Comparison of ENCODE assay signal across 8 cellular contexts in the genomic region with DNA sequence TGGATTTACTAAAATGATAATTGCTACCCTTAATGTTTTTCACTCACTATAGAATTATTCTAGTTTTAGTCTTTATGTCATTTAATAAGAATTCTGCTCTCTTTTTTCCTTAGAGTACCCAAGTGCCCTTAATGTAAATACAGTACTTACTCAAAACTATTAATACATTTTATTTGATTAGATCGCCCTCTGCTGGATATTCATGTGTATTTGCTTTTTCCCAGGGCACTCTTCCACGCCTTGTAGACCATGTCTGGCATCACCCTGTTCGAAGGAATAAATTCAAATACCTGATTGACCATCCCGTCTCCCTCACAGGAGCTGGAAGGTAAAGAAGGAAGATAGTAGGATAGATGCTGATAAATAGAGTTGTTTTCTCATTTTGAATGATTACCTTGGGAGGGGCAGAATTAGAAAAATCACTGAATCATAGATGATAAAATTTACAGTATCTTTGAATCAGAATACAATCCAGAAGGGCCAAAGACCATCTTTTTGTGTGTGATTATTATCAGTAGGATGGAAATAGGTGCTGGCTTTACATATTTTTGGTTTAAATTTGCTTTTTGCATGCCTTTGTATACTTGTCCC. TPM values are rescaled to one million over a fixed set of nuclear protein-coding genes. Genes with fewer than 3 reads are reported as not detected.
A peak's percentile ranks its signal among the peaks of the same experiment; 100 is the strongest.
DNase-seq lines count a peak whose midpoint lies in the region; TF ChIP-seq lines count a peak whose summit lies in the region.

No MANE protein-coding gene starts in this region.

- no peak overlapping the region for H3K27ac ChIP-seq in transverse colon

- H3K27me3 ChIP-seq in transverse colon = no peaks in the 10 kb centered on the region

- TF ChIP-seq POLR2A in transverse colon (IDR thresholded peaks at IDR 0.05) = no peak

- no peaks in the 10 kb centered on the region for H3K36me3 ChIP-seq in transverse colon

- peak; percentile 46 for DNase-seq in CMK (ENCODE audit: low read depth)
- DNase-seq in GM19238 (ENCODE audit: insufficient read length, low spot score) = peak; percentile 21
- peak; percentile 44 to 93 (median 83) for DNase-seq in NCI-H1417 (lab: John Stamatoyannopoulos, UW)
- peak; percentile 94 for DNase-seq in SIG-M5 treated with dmso at 0.1 percent for 504 hours (lab: John Stamatoyannopoulos, UW; ENCODE audit: unreplicated experiment)
- peak; percentile 64 for DNase-seq in cerebellum (ENCODE audit: low spot score)
- DNase-seq in left kidney (ENCODE audit: low read depth, low spot score) = peak; percentile 80
- peak; percentile 13 for DNase-seq in transverse colon
- no peak for DNase-seq in activated CD4-positive, CD25-positive, alpha-beta regulatory T cell (lab: John Stamatoyannopoulos, UW)

- no peaks in the 10 kb centered on the region for H3K9me3 ChIP-seq in transverse colon

- peak; percentile 72 to 84 (median 78) for TF ChIP-seq CTCF in transverse colon (IDR thresholded peaks at IDR 0.05)

- peaks cover 0 to 10% (median 4%) of the 10 kb centered on the region in 4 donors for H3K4me1 ChIP-seq in transverse colon

- in situ Hi-C loops in transverse colon (cut with MboI; ENCODE audit: low pct_ligation_motif_present in 1 of 4, low pct_unique_long_range_greater_than_20kb in 1 of 4, low sequenced_read_pairs in 3 of 4) = loop anchor here (5.0 to 25.0 kb wide), 9 partner anchors 108 to 833 kb away; a partner anchor contains a TSS

- H3K4me3 ChIP-seq in transverse colon = no peak overlapping the region

- no peak for TF ChIP-seq EP300 in transverse colon (IDR thresholded peaks at IDR 0.05; ENCODE audit: low read depth)

- WGBS in transverse colon (ENCODE audit: low coverage in 1 of 2), 2 donors = 0 to 2% methylated on average over 4 of the region's 4 CpGs

- intact Hi-C loops in transverse colon (cut with DNase I; ENCODE audit: low total_unique reads) = loop anchor here (5.0 kb wide), 1 partner anchor 288 kb away; a partner anchor contains a TSS

RNA-seq across cellular contexts. Expression of a gene that starts 4.1 kb away (rescaled TPM):
- total RNA-seq in cerebellum (1.1 TPM), transverse colon (1 to 10 TPM; 3.1 to 8.4 (median 4.0) TPM)

Comparison
In these comparisons a context has a peak if more than half of its experiments do, and no peak if none do; other contexts are left out.
1. DNase-seq: peak in CMK (single experiment), GM19238 (single experiment), NCI-H1417 (3 of 3), SIG-M5 treated with dmso at 0.1 percent for 504 hours (single experiment), cerebellum (single experiment), left kidney (single experiment) and transverse colon (single experiment); none in activated CD4-positive, CD25-positive, alpha-beta regulatory T cell (0 of 4).